In genomic region chr16:48556913-48557351, GRCh38 we compare ENCODE assay signal across 10 cellular contexts. TPM values are rescaled to one million over a fixed set of nuclear protein-coding genes. Genes with fewer than 3 reads are reported as not detected.
DNase-seq lines count a peak whose midpoint lies in the region; ATAC-seq and TF ChIP-seq lines count a peak whose summit lies in the region.
"Had no signal": no experiment of that assay in that cellular context is flagged by ENCODE, and none has a peak within 500 bp of the region (broad histone marks: within the 10 kb centered on the region; RNA-seq: fewer than 3 reads in every experiment).

No MANE protein-coding gene starts in this region.

- peak overlapping the region; percentile 15 for H3K27ac Mint-ChIP-seq in activated B cell treated with CpG ODN at 0.5 μM for 24 hours

- H3K4me3 ChIP-seq in left lung: no peak overlapping the region

- peaks cover 0 to 34% of the 10 kb centered on the region in 2 donors for H3K36me3 ChIP-seq in left lung

- CTCF ChIA-PET in activated B cell treated with CpG ODN at 0.5 μM for 24 hours (lab: Charles Lee): interaction anchor here (0.6 to 1.6 kb wide), 2 partner anchors 15 to 66 kb away, joined by 3 to 5 read pairs; no protein-coding TSS in a partner anchor

- H3K9me3 Mint-ChIP-seq in activated B cell treated with CpG ODN at 0.5 μM for 24 hours: no peaks in the 10 kb centered on the region
- H3K9me3 Mint-ChIP-seq: naive B cell had no signal

- no peaks in the 10 kb centered on the region for H3K27me3 ChIP-seq in left lung

- no peaks in the 10 kb centered on the region for H3K9me3 ChIP-seq in left lung

- POLR2A ChIA-PET in activated B cell treated with CpG ODN at 0.5 μM for 24 hours (lab: Charles Lee): no interaction called here

- H3K4me3 Mint-ChIP-seq in activated B cell treated with CpG ODN at 0.5 μM for 24 hours: no peak overlapping the region
- H3K4me3 Mint-ChIP-seq: naive B cell had no signal

- DNase-seq in NK-92 treated with Interleukin-12 subunit alpha and Interleukin-12 subunit beta, amount 100 ng/mL, for 24 hours (lab: John Stamatoyannopoulos, UW): peak; percentile 44
- DNase-seq in NK-92 (lab: John Stamatoyannopoulos, UW; ENCODE audit: unreplicated experiment): no peak
- no peak for DNase-seq in activated B cell treated with CpG ODN at 0.5 μM for 24 hours
- DNase-seq in left lung: no peak
- no peak for DNase-seq in activated effector memory CD4-positive, alpha-beta T cell treated with anti-CD3 and anti-CD28 coated beads, Interleukin-2, amount 50 U/mL, for 16 hours
- DNase-seq in NCI-H2029 treated with DMSO at 0.1 percent for 48 hours (lab: John Stamatoyannopoulos, UW): no peak
- DNase-seq in middle frontal gyrus (ENCODE audit: extremely low spot score, low spot score): no peak
- DNase-seq: naive B cell had no signal

- no peak for TF ChIP-seq CTCF in activated B cell treated with CpG ODN at 0.5 μM for 24 hours (IDR thresholded peaks at IDR 0.05)
- no peak for TF ChIP-seq CTCF in left lung (IDR thresholded peaks at IDR 0.05)

- peaks cover 40% of the 10 kb centered on the region for H3K4me1 Mint-ChIP-seq in activated B cell treated with CpG ODN at 0.5 μM for 24 hours

- H3K27me3 Mint-ChIP-seq in activated B cell treated with CpG ODN at 0.5 μM for 24 hours: no peaks in the 10 kb centered on the region
- H3K27me3 Mint-ChIP-seq: naive B cell had no signal

- ATAC-seq in HG02884 (IDR thresholded peaks at IDR 0.05; ENCODE audit: unreplicated experiment) (peak; percentile 91), activated B cell treated with CpG ODN at 0.5 μM for 24 hours (ENCODE audit: low read depth) (peak; percentile 69), left lung (peak; percentile 59)

- H3K27ac ChIP-seq in left lung: peak overlapping the region; percentile 10 to 81
- H3K27ac ChIP-seq: 22Rv1 had no signal

- intact Hi-C loops in activated B cell treated with CpG ODN at 0.5 μM for 24 hours (cut with micrococcal nuclease): loop anchor here (5.0 kb wide), 1 partner anchor 50 kb away; no protein-coding TSS in a partner anchor
- intact Hi-C loops in left lung (cut with DNase I): no loop called here

- H3K36me3 Mint-ChIP-seq in activated B cell treated with CpG ODN at 0.5 μM for 24 hours (ENCODE audit: low read depth): peaks cover 53% of the 10 kb centered on the region

- H3K4me1 ChIP-seq in left lung: peaks cover 45 to 99% of the 10 kb centered on the region in 2 donors

RNA-seq across cellular contexts. Expression of gene N4BP1, which starts 53.0 kb away (rescaled TPM):
- total RNA-seq in activated B cell treated with CpG ODN at 0.5 μM for 24 hours (26.3 and 29.6 TPM in 2 replicates), left lung (10 to 100 TPM; 41.0 to 54.6 TPM)
